In genomic region chr3:155889212-155889611, GRCh38 we compare ENCODE assay signal across 31 cellular contexts. TPM values are rescaled to one million over a fixed set of nuclear protein-coding genes. Genes with fewer than 3 reads are reported as not detected.
DNase-seq lines count a peak whose midpoint lies in the region; ATAC-seq, FAIRE-seq and TF ChIP-seq lines count a peak whose summit lies in the region.
"Had no signal": no experiment of that assay in that cellular context is flagged by ENCODE, and none has a peak within 500 bp of the region (broad histone marks: within the 10 kb centered on the region; RNA-seq: fewer than 3 reads in every experiment).

No MANE protein-coding gene starts in this region.

- no peak overlapping the region for H2BK120ac ChIP-seq in trophoblast cell (ENCODE audit: insufficient read depth, low read length, poor library complexity)

- no peaks in the 10 kb centered on the region for H3K27me3 Mint-ChIP-seq in endothelial cell (ENCODE audit: unreplicated experiment)
- H3K27me3 Mint-ChIP-seq: activated B cell treated with CpG ODN at 0.5 μM for 24 hours; brain; progenitor cell of endocrine pancreas; stimulated activated memory B cell treated with anti-CD40 and anti-IgM and Interleukin-4, amounts not matched to agents 10 μg/mL and 1 μg/mL and 100 μg/mL, for 72 hours had no signal

- TF ChIP-seq POLR2A in HepG2 (IDR thresholded peaks at IDR 0.05; ENCODE audit: insufficient read depth in 1 of 2, low read depth in 2 of 2, low read length in 2 of 2) (no peak), right lobe of liver (IDR thresholded peaks at IDR 0.05) (no peak)

- H3K9ac ChIP-seq in HepG2 (ENCODE audit: insufficient read depth, low read depth, low read length) (no peak overlapping the region), trophoblast cell (ENCODE audit: low read length) (no peak overlapping the region)
- H3K9ac ChIP-seq: BLaER1, SK-N-SH had no signal

- DNase-seq in HepG2 (ENCODE audit: low spot score) (no peak), right lobe of liver (no peak), Panc1 (ENCODE audit: low read depth, low spot score) (no peak), endothelial cell (ENCODE audit: low spot score) (no peak), trophoblast cell (no peak), SW480 (ENCODE audit: low spot score) (no peak)
- DNase-seq in stimulated activated CD8-positive, alpha-beta memory T cell treated with anti-CD3 and anti-CD28 coated beads, Interleukin-4, amount 100 ng/mL, for 48 hours: no peak
- DNase-seq: activated B cell treated with CpG ODN at 0.5 μM for 24 hours; activated CD4-positive, alpha-beta T cell treated with anti-CD3 and anti-CD28 coated beads, Interleukin-2, amount 50 U/mL, for 4 hours; activated CD8-positive, alpha-beta memory T cell treated with anti-CD3 and anti-CD28 coated beads, Interleukin-2, amount 50 U/mL, for 48 hours; activated gamma-delta T cell treated with Interleukin-2 at 50 U/mL for 16 hours; adrenal gland; effector memory CD4-positive, alpha-beta T cell; foreskin keratinocyte; HCEC 1CT; heart right ventricle; KG1; MG63; NCI-H1417 treated with DMSO at 0.1 percent for 48 hours; NCI-H748 treated with DMSO at 0.1 percent for 48 hours; sigmoid colon; SK-N-SH; stimulated activated CD4-positive, alpha-beta T cell treated with anti-CD3 and anti-CD28 coated beads, Interleukin-4, amount 100 ng/mL, for 24 hours; upper lobe of right lung had no signal

- in situ Hi-C loops in HepG2 (cut with HindIII; ENCODE audit: extremely low pct_ligation_motif_present, low pct_unique_long_range_greater_than_20kb): no loop called here
- in situ Hi-C loops in Panc1 (cut with HindIII; ENCODE audit: low pct_unique_long_range_greater_than_20kb, low sequenced_read_pairs): no loop called here

- no peak for TF ChIP-seq RAD21 in HepG2 (CRISPR knock-in tag; IDR thresholded peaks at IDR 0.05)

- intact Hi-C loops in HepG2 (cut with micrococcal nuclease; ENCODE audit: unreplicated experiment): no loop called here
- intact Hi-C loops in right lobe of liver (cut with DNase I): no loop called here
- intact Hi-C loops in Panc1 (cut with micrococcal nuclease; ENCODE audit: unreplicated experiment): no loop called here

- TF ChIP-seq CTCF in HepG2 (CRISPR knock-in tag; IDR thresholded peaks at IDR 0.05) (no peak), right lobe of liver (IDR thresholded peaks at IDR 0.05) (no peak), Panc1 (IDR thresholded peaks at IDR 0.05) (no peak), endothelial cell (IDR thresholded peaks at IDR 0.05; ENCODE audit: unreplicated experiment) (no peak)

- H3K79me2 ChIP-seq in HepG2 (ENCODE audit: insufficient read depth, low read length): peaks cover 80% of the 10 kb centered on the region
- no peaks in the 10 kb centered on the region for H3K79me2 ChIP-seq in trophoblast cell (ENCODE audit: control insufficient read depth, insufficient read depth, low read length, poor library complexity)

- H3K4ac ChIP-seq in trophoblast cell (ENCODE audit: low read depth, low read length): peak overlapping the region; percentile 7

- CTCF ChIA-PET in HepG2 (lab: Yijun Ruan, JAX; ENCODE audit: low intra/inter-chr PET ratio, low total read pairs) (no interaction called here), Panc1 (lab: Charles Lee) (interaction anchor here (0.7 kb wide), 1 partner anchor 1578 kb away, joined by 3 read pairs; no protein-coding TSS in a partner anchor)

- no peak for FAIRE-seq in HepG2 (lab: Jason Lieb, UNC)

- H3K4me1 Mint-ChIP-seq in endothelial cell (ENCODE audit: unreplicated experiment): peaks cover 16% of the 10 kb centered on the region

- H3K79me1 ChIP-seq in trophoblast cell (ENCODE audit: low read length): no peaks in the 10 kb centered on the region

- H3K4me3 Mint-ChIP-seq in endothelial cell (ENCODE audit: unreplicated experiment): no peak overlapping the region
- H3K4me3 Mint-ChIP-seq: activated B cell treated with CpG ODN at 0.5 μM for 24 hours; brain; stimulated activated memory B cell treated with anti-CD40 and anti-IgM and Interleukin-4, amounts not matched to agents 10 μg/mL and 1 μg/mL and 100 μg/mL, for 72 hours had no signal

- no peak overlapping the region for H2BK12ac ChIP-seq in trophoblast cell (ENCODE audit: low read length)

- BruUV-seq in HepG2 (replicated peaks; lab: Mats Ljungman, UMichigan) (no TSS peak), Panc1 (replicated peaks; lab: Mats Ljungman, UMichigan) (no TSS peak)

- WGBS in HepG2 (ENCODE audit: low lambda C conversion rate): 87% methylated on average over 5 of the region's 5 CpGs
- 100% methylated on average over 1 of the region's 5 CpGs for WGBS in right lobe of liver (ENCODE audit: insufficient coverage, low coverage, low lambda C conversion rate, missing lambda C conversion rate)
- WGBS in trophoblast cell (ENCODE audit: extremely low coverage, insufficient coverage, insufficient read length): no CpG with 5 or more reads among the region's 5 CpGs

- H3K4me1 ChIP-seq in HepG2 (ENCODE audit: insufficient read depth, low read length) (peaks cover 50% of the 10 kb centered on the region), right lobe of liver (peaks cover 0 to 5% (median 0%) of the 10 kb centered on the region in 4 donors), Panc1 (ENCODE audit: control insufficient read depth, insufficient read depth, low read length) (peaks cover 8% of the 10 kb centered on the region; the same call in 1 of the 2 replicates), trophoblast cell (ENCODE audit: control insufficient read depth in 1 of 2, insufficient read depth in 2 of 2, low read length in 2 of 2) (no peaks in the 10 kb centered on the region)
- H3K4me1 ChIP-seq: foreskin keratinocyte had no signal

- H3K14ac ChIP-seq in trophoblast cell (ENCODE audit: low read length): no peak overlapping the region

- no peak overlapping the region for H4K12ac ChIP-seq in trophoblast cell (ENCODE audit: low read depth, low read length)

- POLR2A ChIA-PET in HepG2 (lab: Yijun Ruan, JAX) (interaction anchor here (1.1 kb wide), 1 partner anchor 19 kb away, joined by 3 read pairs; no protein-coding TSS in a partner anchor), Panc1 (lab: Charles Lee) (no interaction called here)

- no peak for TF ChIP-seq EP300 in HepG2 (IDR thresholded peaks at IDR 0.05; ENCODE audit: low read depth in 2 of 2, low read length in 2 of 2)
- TF ChIP-seq EP300 in HepG2 (CRISPR knock-in tag; IDR thresholded peaks at IDR 0.05; ENCODE audit: borderline replicate concordance): no peak

- no peaks in the 10 kb centered on the region for H3K27me3 ChIP-seq in HepG2 (ENCODE audit: control insufficient read depth in 1 of 2, insufficient read depth in 2 of 2, low read length in 2 of 2)
- no peaks in the 10 kb centered on the region for H3K27me3 ChIP-seq in right lobe of liver
- H3K27me3 ChIP-seq in Panc1 (ENCODE audit: control insufficient read depth, insufficient read depth, low read length): no peaks in the 10 kb centered on the region
- no peaks in the 10 kb centered on the region for H3K27me3 ChIP-seq in trophoblast cell (ENCODE audit: insufficient read depth, low read length)
- H3K27me3 ChIP-seq: adrenal gland, BLaER1, foreskin keratinocyte, heart right ventricle, MG63, sigmoid colon, upper lobe of right lung had no signal

- no peak overlapping the region for H2AK5ac ChIP-seq in trophoblast cell (ENCODE audit: low read length)

- peak overlapping the region; percentile 0 for H3K27ac Mint-ChIP-seq in endothelial cell (ENCODE audit: unreplicated experiment)
- H3K27ac Mint-ChIP-seq: activated B cell treated with CpG ODN at 0.5 μM for 24 hours; stimulated activated memory B cell treated with anti-CD40 and anti-IgM and Interleukin-4, amounts not matched to agents 10 μg/mL and 1 μg/mL and 100 μg/mL, for 72 hours had no signal

- H3K27ac ChIP-seq in HepG2 (ENCODE audit: extremely low read length, insufficient read depth, low read length) (peak overlapping the region; percentile 22), right lobe of liver (no peak overlapping the region), Panc1 (ENCODE audit: low read length) (no peak overlapping the region), trophoblast cell (ENCODE audit: low read depth, low read length) (no peak overlapping the region)
- H3K27ac ChIP-seq: adrenal gland, BLaER1, foreskin keratinocyte, heart right ventricle, RWPE1, sigmoid colon, upper lobe of right lung had no signal

- H4K8ac ChIP-seq in trophoblast cell (ENCODE audit: low read depth, low read length): no peak overlapping the region

- no peak overlapping the region for H4K91ac ChIP-seq in trophoblast cell (ENCODE audit: low read depth, low read length)

- peaks cover 3 to 11% of the 10 kb centered on the region in 2 experiments; a peak in 2 of 5 replicates for H3K36me3 ChIP-seq in HepG2 (replicated peaks in 1 of 2; ENCODE audit: control insufficient read depth in 1 of 2, insufficient read depth in 2 of 2, low read length in 2 of 2)
- no peaks in the 10 kb centered on the region for H3K36me3 ChIP-seq in right lobe of liver
- peaks cover 2% of the 10 kb centered on the region; the same call in 1 of the 2 replicates for H3K36me3 ChIP-seq in Panc1 (ENCODE audit: control insufficient read depth, insufficient read depth, low read length)
- peaks cover 2 to 4% of the 10 kb centered on the region in 2 experiments for H3K36me3 ChIP-seq in trophoblast cell (ENCODE audit: control insufficient read depth in 1 of 2, insufficient read depth in 2 of 2, low read length in 2 of 2)

- no peak overlapping the region for H3K18ac ChIP-seq in trophoblast cell (ENCODE audit: low read length)

- no peaks in the 10 kb centered on the region for H3K9me3 ChIP-seq in HepG2 (ENCODE audit: low read length)
- no peaks in the 10 kb centered on the region for H3K9me3 ChIP-seq in right lobe of liver
- H3K9me3 ChIP-seq in Panc1 (ENCODE audit: control insufficient read depth, insufficient read depth, low read depth, low read length): no peaks in the 10 kb centered on the region
- no peaks in the 10 kb centered on the region for H3K9me3 ChIP-seq in trophoblast cell (ENCODE audit: insufficient read depth, low read depth, low read length)
- H3K9me3 ChIP-seq: adrenal gland, BLaER1, heart right ventricle, sigmoid colon, SK-N-SH, upper lobe of right lung had no signal

- H3K9me3 Mint-ChIP-seq in endothelial cell (ENCODE audit: unreplicated experiment): no peaks in the 10 kb centered on the region
- H3K9me3 Mint-ChIP-seq: activated B cell treated with CpG ODN at 0.5 μM for 24 hours; brain; stimulated activated memory B cell treated with anti-CD40 and anti-IgM and Interleukin-4, amounts not matched to agents 10 μg/mL and 1 μg/mL and 100 μg/mL, for 72 hours had no signal

- no peak overlapping the region for H3K23ac ChIP-seq in trophoblast cell (ENCODE audit: low read length)

- H4K20me1 ChIP-seq in HepG2 (ENCODE audit: insufficient read depth, low read length): peaks cover 19% of the 10 kb centered on the region; the same call in 1 of the 2 replicates

- H2AFZ ChIP-seq in HepG2 (ENCODE audit: low read length) (no peak overlapping the region), trophoblast cell (ENCODE audit: insufficient read depth, low read length, poor library complexity) (no peak overlapping the region)

- no peak for ATAC-seq in HepG2
- no peak for ATAC-seq in right lobe of liver
- ATAC-seq in Panc1: peak; percentile 32; the same call in 1 of the 2 replicates
- no peak for ATAC-seq in HG03565 (IDR thresholded peaks at IDR 0.05; ENCODE audit: unreplicated experiment)
- ATAC-seq: foreskin keratinocyte; heart right ventricle; stimulated activated memory B cell treated with anti-CD40 and anti-IgM and Interleukin-4, amounts not matched to agents 10 μg/mL and 1 μg/mL and 100 μg/mL, for 72 hours; upper lobe of right lung had no signal

- H2BK5ac ChIP-seq in trophoblast cell (ENCODE audit: low read depth, low read length, poor library complexity): no peak overlapping the region

- H3K36me3 Mint-ChIP-seq in endothelial cell (ENCODE audit: low read depth, unreplicated experiment): no peaks in the 10 kb centered on the region
- H3K36me3 Mint-ChIP-seq: stimulated activated memory B cell treated with anti-CD40 and anti-IgM and Interleukin-4, amounts not matched to agents 10 μg/mL and 1 μg/mL and 100 μg/mL, for 72 hours had no signal

- H3K4me2 ChIP-seq in HepG2 (ENCODE audit: low read depth, low read length): no peak overlapping the region
- H3K4me2 ChIP-seq in trophoblast cell (ENCODE audit: low read length): no peak overlapping the region
- H3K4me2 ChIP-seq: BLaER1 had no signal

- H3K4me3 ChIP-seq in HepG2 (replicated peaks in 1 of 3; ENCODE audit: insufficient read depth in 1 of 3, low read depth in 2 of 3, low read length in 3 of 3): no peak overlapping the region
- no peak overlapping the region for H3K4me3 ChIP-seq in right lobe of liver
- H3K4me3 ChIP-seq in Panc1 (ENCODE audit: low read depth in 2 of 2, low read length in 2 of 2): no peak overlapping the region
- H3K4me3 ChIP-seq in trophoblast cell (ENCODE audit: low read depth, low read length): no peak overlapping the region
- H3K4me3 ChIP-seq: adrenal gland, BLaER1, heart right ventricle, lung, MG63, sigmoid colon, upper lobe of right lung had no signal

RNA-seq across cellular contexts. Expression of gene GMPS, which starts 18.8 kb away (rescaled TPM):
- total RNA-seq in HepG2 (2016; rRNA removed; fragmentation: Illumina TruSeq; extraction: Trizol) (85.5 and 133 TPM in 2 replicates), right lobe of liver (10 to 100 TPM; 13.3 to 24.3 (median 20.4) TPM), Panc1 (2021; ENCODE audit: unreplicated experiment) (137 TPM), endothelial cell (ENCODE audit: unreplicated experiment) (66.5 TPM)
- total RNA-seq in HepG2 (2016; cell fraction: cytosol; rRNA removed; fragmentation: Illumina TruSeq; extraction: Trizol; ENCODE audit: low read depth): 54.1 and 60.2 TPM in 2 replicates
- total RNA-seq in HepG2 (2016; cell fraction: insoluble cytoplasmic fraction; rRNA removed; fragmentation: Illumina TruSeq; extraction: Trizol): 89.1 and 121 TPM in 2 replicates
- total RNA-seq in HepG2 (2016; cell fraction: membrane; rRNA removed; fragmentation: Illumina TruSeq; extraction: Trizol): 47.1 and 60.6 TPM in 2 replicates
- 40.1 and 41.2 TPM in 2 replicates for total RNA-seq in HepG2 (2016; cell fraction: nucleus; rRNA removed; fragmentation: Illumina TruSeq; extraction: Trizol)
- polyA plus RNA-seq in HepG2 (2011; rRNA removed): 19.7 and 29.6 TPM in 2 replicates
- polyA plus RNA-seq in HepG2 (2011; cell fraction: cytosol; rRNA removed): 15.9 and 27.6 TPM in 2 replicates
- polyA plus RNA-seq in HepG2 (2011; cell fraction: nucleus; rRNA removed): 6.9 and 9.6 TPM in 2 replicates
- polyA plus RNA-seq in HepG2 (2012): 60.1 and 74.6 TPM in 2 replicates
- 13.3 and 16.3 TPM in 2 replicates for polyA plus RNA-seq in HepG2 (2016; cell fraction: cytosol; fragmentation: Illumina TruSeq; extraction: Trizol; ENCODE audit: low read depth)
- 109 and 115 TPM in 2 replicates for polyA plus RNA-seq in HepG2 (2016; cell fraction: insoluble cytoplasmic fraction; fragmentation: Illumina TruSeq; extraction: Trizol; ENCODE audit: low read depth)
- polyA plus RNA-seq in HepG2 (2016; cell fraction: membrane; fragmentation: Illumina TruSeq; extraction: Trizol; ENCODE audit: low read depth): 23.2 and 29.1 TPM in 2 replicates
- polyA plus RNA-seq in HepG2 (2016; cell fraction: nucleus; fragmentation: Illumina TruSeq; extraction: Trizol; ENCODE audit: insufficient read depth, low read depth): 38.4 and 47.1 TPM in 2 replicates
- 18.8 and 66.2 TPM in 2 replicates for polyA minus RNA-seq in HepG2 (2011; rRNA and poly(A)+ RNA removed; ENCODE audit: low replicate concordance)
- 42.1 and 54.6 TPM in 2 replicates for polyA minus RNA-seq in HepG2 (2011; cell fraction: cytosol; rRNA and poly(A)+ RNA removed)
- 24.3 and 28.3 TPM in 2 replicates for polyA minus RNA-seq in HepG2 (2011; cell fraction: nucleus; rRNA and poly(A)+ RNA removed)
- 59.2 TPM for polyA plus RNA-seq in Panc1 (2012; ENCODE audit: insufficient read length)
- polyA plus RNA-seq in trophoblast cell (2013): 62.4 and 63.9 TPM in 2 replicates

RNA-seq across cellular contexts. Expression of gene SLC33A1, which starts 35.0 kb away (rescaled TPM):
- total RNA-seq in HepG2 (2016; rRNA removed; fragmentation: Illumina TruSeq; extraction: Trizol) (23.2 and 32.1 TPM in 2 replicates), right lobe of liver (10 to 100 TPM; 31.9 to 43.1 (median 34.2) TPM), Panc1 (2021; ENCODE audit: unreplicated experiment) (27.2 TPM), endothelial cell (ENCODE audit: unreplicated experiment) (24.2 TPM)
- 15.0 and 15.7 TPM in 2 replicates for total RNA-seq in HepG2 (2016; cell fraction: cytosol; rRNA removed; fragmentation: Illumina TruSeq; extraction: Trizol; ENCODE audit: low read depth)
- 20.0 and 30.4 TPM in 2 replicates for total RNA-seq in HepG2 (2016; cell fraction: insoluble cytoplasmic fraction; rRNA removed; fragmentation: Illumina TruSeq; extraction: Trizol)
- total RNA-seq in HepG2 (2016; cell fraction: membrane; rRNA removed; fragmentation: Illumina TruSeq; extraction: Trizol): 13.4 and 14.1 TPM in 2 replicates
- total RNA-seq in HepG2 (2016; cell fraction: nucleus; rRNA removed; fragmentation: Illumina TruSeq; extraction: Trizol): 34.2 and 38.9 TPM in 2 replicates
- polyA plus RNA-seq in HepG2 (2011; rRNA removed): 20.0 and 22.8 TPM in 2 replicates
- 13.2 and 17.0 TPM in 2 replicates for polyA plus RNA-seq in HepG2 (2011; cell fraction: cytosol; rRNA removed)
- 23.1 and 27.5 TPM in 2 replicates for polyA plus RNA-seq in HepG2 (2011; cell fraction: nucleus; rRNA removed)
- polyA plus RNA-seq in HepG2 (2012): 19.9 and 20.4 TPM in 2 replicates
- 1.7 and 1.8 TPM in 2 replicates for polyA plus RNA-seq in HepG2 (2016; cell fraction: cytosol; fragmentation: Illumina TruSeq; extraction: Trizol; ENCODE audit: low read depth)
- polyA plus RNA-seq in HepG2 (2016; cell fraction: insoluble cytoplasmic fraction; fragmentation: Illumina TruSeq; extraction: Trizol; ENCODE audit: low read depth): 12.8 and 13.1 TPM in 2 replicates
- polyA plus RNA-seq in HepG2 (2016; cell fraction: membrane; fragmentation: Illumina TruSeq; extraction: Trizol; ENCODE audit: low read depth): 3.7 and 4.3 TPM in 2 replicates
- 31.5 and 32.2 TPM in 2 replicates for polyA plus RNA-seq in HepG2 (2016; cell fraction: nucleus; fragmentation: Illumina TruSeq; extraction: Trizol; ENCODE audit: insufficient read depth, low read depth)
- polyA minus RNA-seq in HepG2 (2011; rRNA and poly(A)+ RNA removed; ENCODE audit: low replicate concordance): 35.3 and 36.9 TPM in 2 replicates
- 26.3 and 34.0 TPM in 2 replicates for polyA minus RNA-seq in HepG2 (2011; cell fraction: cytosol; rRNA and poly(A)+ RNA removed)
- 37.9 and 43.0 TPM in 2 replicates for polyA minus RNA-seq in HepG2 (2011; cell fraction: nucleus; rRNA and poly(A)+ RNA removed)
- polyA plus RNA-seq in Panc1 (2012; ENCODE audit: insufficient read length): 13.7 TPM
- 27.2 and 28.2 TPM in 2 replicates for polyA plus RNA-seq in trophoblast cell (2013)
